In genomic region chr12:18389820-18390219, GRCh38 we compare ENCODE assay signal across 2 cellular contexts.
TF ChIP-seq lines count a peak whose summit lies in the region.

No MANE protein-coding gene starts in this region.

TF ChIP-seq in liver, 16 proteins besides CTCF, POLR2A, EP300 and RAD21 (continued from another document):
- TF ChIP-seq REST (IDR thresholded peaks at IDR 0.05) (no peak), FOXA1 (IDR thresholded peaks at IDR 0.05) (no peak), JUND (IDR thresholded peaks at IDR 0.05) (no peak), HNF4A (conservative IDR thresholded peaks at IDR 0.05) (peak; percentile 79 to 80), NR2F2 (IDR thresholded peaks at IDR 0.05) (no peak), HNF4G (IDR thresholded peaks at IDR 0.05) (peak; percentile 33), FOXA2 (IDR thresholded peaks at IDR 0.05) (no peak), RXRA (IDR thresholded peaks at IDR 0.05) (peak; percentile 13 to 36), YY1 (IDR thresholded peaks at IDR 0.05) (no peak), GABPA (IDR thresholded peaks at IDR 0.05 in 1 of 2, conservative IDR thresholded peaks at IDR 0.05 in 1 of 2) (no peak)

TF ChIP-seq in HepG2, 621 proteins besides CTCF, POLR2A, EP300 and RAD21 (continued from another document):
- TF ChIP-seq PREB (CRISPR knock-in tag; IDR thresholded peaks at IDR 0.05) (no peak), ZNF672 (CRISPR knock-in tag; IDR thresholded peaks at IDR 0.05) (no peak), AHDC1 (CRISPR knock-in tag; IDR thresholded peaks at IDR 0.05; ENCODE audit: borderline replicate concordance) (no peak), ATF7 (IDR thresholded peaks at IDR 0.05) (no peak), ATF7 (CRISPR knock-in tag; IDR thresholded peaks at IDR 0.05) (no peak), KMT2B (CRISPR knock-in tag; IDR thresholded peaks at IDR 0.05) (no peak), ZNF264 (CRISPR knock-in tag; IDR thresholded peaks at IDR 0.05) (no peak), ZBTB42 (CRISPR knock-in tag; IDR thresholded peaks at IDR 0.05) (no peak)
TF ChIP-seq in HepG2: peak in this region for 0.
